8 cellular contexts compared by ENCODE assay signal in genomic region chr19:55178781-55179569, GRCh38. TPM values are rescaled to one million over a fixed set of nuclear protein-coding genes. Genes with fewer than 3 reads are reported as not detected.
DNase-seq lines count a peak whose midpoint lies in the region; ATAC-seq, FAIRE-seq and TF ChIP-seq lines count a peak whose summit lies in the region.

No MANE protein-coding gene starts in this region.

- H3K4me3 Mint-ChIP-seq in effector memory CD8-positive, alpha-beta T cell: peak overlapping the region; percentile 79 to 82

- CTCF ChIA-PET in AG04450 (lab: Charles Lee): no interaction called here

- POLR2A ChIA-PET in AG04450 (lab: Yijun Ruan, JAX): no interaction called here

- peaks cover 29% of the 10 kb centered on the region for H3K36me3 Mint-ChIP-seq in effector memory CD8-positive, alpha-beta T cell (ENCODE audit: insufficient read depth)

- DNase-seq in AG04450 (ENCODE audit: low read depth, low spot score) (no peak), GM19239 (ENCODE audit: insufficient read length, low spot score) (peak; percentile 97), NCI-H82 (lab: John Stamatoyannopoulos, UW) (peak; percentile 90), mucosa of gallbladder (ENCODE audit: low spot score) (peak; percentile 58)
- DNase-seq in activated CD8-positive, alpha-beta memory T cell treated with anti-CD3 and anti-CD28 coated beads for 48 hours (ENCODE audit: low read depth in 2 of 3, low spot score in 2 of 3): peak; percentile 79 to 87 (median 82)
- DNase-seq in effector memory CD8-positive, alpha-beta T cell: peak; percentile 98
- peak; percentile 90 for DNase-seq in stimulated activated CD8-positive, alpha-beta memory T cell treated with anti-CD3 and anti-CD28 coated beads, Interleukin-4, amount 100 ng/mL, for 24 hours (ENCODE audit: low read depth)

- H3K27ac Mint-ChIP-seq in effector memory CD8-positive, alpha-beta T cell: peak overlapping the region; percentile 96 to 97

- H3K4me1 Mint-ChIP-seq in effector memory CD8-positive, alpha-beta T cell (ENCODE audit: low read depth in 2 of 2): peaks cover 10 to 19% of the 10 kb centered on the region in 2 donors

- peak; percentile 58 for FAIRE-seq in GM19239 (lab: Jason Lieb, UNC)

- no peak for TF ChIP-seq CTCF in AG04450 (IDR thresholded peaks at IDR 0.05; ENCODE audit: low read depth, low read length)

- H3K4me3 ChIP-seq in AG04450 (ENCODE audit: low read depth, low read length): peak overlapping the region; percentile 57

- H3K27ac ChIP-seq in AG04450 (ENCODE audit: low read depth, low read length): no peak overlapping the region

- ATAC-seq in HG03460 (IDR thresholded peaks at IDR 0.05; ENCODE audit: unreplicated experiment): peak; percentile 76
- ATAC-seq in effector memory CD8-positive, alpha-beta T cell (replicated peaks): peak; percentile 87

- peaks cover 17% of the 10 kb centered on the region for H3K27me3 ChIP-seq in AG04450 (ENCODE audit: control insufficient read depth, insufficient read depth, low read length)

- H3K27me3 Mint-ChIP-seq in effector memory CD8-positive, alpha-beta T cell: peaks cover 52 to 94% of the 10 kb centered on the region in 2 donors

- H3K9me3 ChIP-seq in AG04450 (ENCODE audit: control insufficient read depth, insufficient read depth, low read length): peaks cover 12% of the 10 kb centered on the region; the same call in 1 of the 2 replicates

- no peaks in the 10 kb centered on the region for H3K9me3 Mint-ChIP-seq in effector memory CD8-positive, alpha-beta T cell

RNA-seq across cellular contexts. Expression of gene SYT5, which starts 1.1 kb away (rescaled TPM):
- polyA plus RNA-seq in AG04450 (2011; rRNA removed): 0.06 and 0.15 TPM in 2 replicates
- polyA minus RNA-seq in AG04450 (2011; rRNA and poly(A)+ RNA removed): 0.41 TPM in 1 of 2 replicates, not detected in the other
- not detected for total RNA-seq in mucosa of gallbladder

RNA-seq across cellular contexts. Expression of gene DNAAF3, which starts 12.6 kb away (rescaled TPM):
- 0.21 TPM in 1 of 2 replicates, not detected in the other for polyA plus RNA-seq in AG04450 (2011; rRNA removed)
- polyA minus RNA-seq in AG04450 (2011; rRNA and poly(A)+ RNA removed): 0.32 TPM in 1 of 2 replicates, not detected in the other
- 7.3 TPM for total RNA-seq in mucosa of gallbladder

RNA-seq across cellular contexts. Expression of gene TNNI3, which starts 21.4 kb away (rescaled TPM):
- 0.20 and 0.21 TPM in 2 replicates for polyA plus RNA-seq in AG04450 (2011; rRNA removed)
- 0.61 TPM in 1 of 2 replicates, not detected in the other for polyA minus RNA-seq in AG04450 (2011; rRNA and poly(A)+ RNA removed)
- not detected for total RNA-seq in mucosa of gallbladder

RNA-seq across cellular contexts. Expression of gene TNNT1, which starts 30.0 kb away (rescaled TPM):
- 2.8 and 3.3 TPM in 2 replicates for polyA plus RNA-seq in AG04450 (2011; rRNA removed)
- polyA minus RNA-seq in AG04450 (2011; rRNA and poly(A)+ RNA removed): 0.87 and 0.92 TPM in 2 replicates
- total RNA-seq in mucosa of gallbladder: 0.72 TPM

RNA-seq across cellular contexts. Expression of gene PTPRH, which starts 30.3 kb away (rescaled TPM):
- 1.3 and 1.9 TPM in 2 replicates for polyA plus RNA-seq in AG04450 (2011; rRNA removed)
- polyA minus RNA-seq in AG04450 (2011; rRNA and poly(A)+ RNA removed): 4.1 and 5.3 TPM in 2 replicates
- total RNA-seq in mucosa of gallbladder: 175 TPM
